ENCODE assay signal across 2 cellular contexts in genomic region chr9:133531293-133531692, GRCh38.
TF ChIP-seq lines count a peak whose summit lies in the region.

No MANE protein-coding gene starts in this region.

TF ChIP-seq in SK-N-SH, 30 proteins besides CTCF, POLR2A, EP300 and RAD21 (continued from another document):
- TF ChIP-seq ZBTB33 (IDR thresholded peaks at IDR 0.05; ENCODE audit: borderline replicate concordance, low read depth) = no peak
TF ChIP-seq in SK-N-SH: peak in this region for 0.

TF ChIP-seq in SK-N-SH treated with all-trans-retinoic acid at 6 μM for 48 hours, 23 proteins besides CTCF, POLR2A, EP300 and RAD21 (continued from another document):
- TF ChIP-seq RARB (CRISPR knock-in tag; IDR thresholded peaks at IDR 0.05) (no peak), ESRRG (CRISPR knock-in tag; IDR thresholded peaks at IDR 0.05) (no peak), CREB5 (CRISPR knock-in tag; IDR thresholded peaks at IDR 0.05; ENCODE audit: low read depth) (no peak), PATZ1 (CRISPR knock-in tag; IDR thresholded peaks at IDR 0.05; ENCODE audit: borderline replicate concordance) (no peak), POU6F1 (CRISPR knock-in tag; IDR thresholded peaks at IDR 0.05; ENCODE audit: borderline replicate concordance, low read depth) (no peak), ZC3H10 (CRISPR knock-in tag; IDR thresholded peaks at IDR 0.05) (no peak), CSDC2 (CRISPR knock-in tag; IDR thresholded peaks at IDR 0.05) (no peak), ZNF565 (CRISPR knock-in tag; conservative IDR thresholded peaks at IDR 0.05; ENCODE audit: low read depth) (no peak), BACH2 (CRISPR knock-in tag; IDR thresholded peaks at IDR 0.05; ENCODE audit: borderline replicate concordance) (no peak), ZNF70 (CRISPR knock-in tag; IDR thresholded peaks at IDR 0.05) (no peak), ISL1 (CRISPR knock-in tag; IDR thresholded peaks at IDR 0.05) (no peak), ARNTL (CRISPR knock-in tag; IDR thresholded peaks at IDR 0.05; ENCODE audit: borderline replicate concordance, low read depth) (no peak), SNAI2 (CRISPR knock-in tag; IDR thresholded peaks at IDR 0.05) (no peak)
